22 cellular contexts compared by ENCODE assay signal in genomic region chrX:153741446-153741845, GRCh38. TPM values are rescaled to one million over a fixed set of nuclear protein-coding genes. Genes with fewer than 3 reads are reported as not detected.
A peak's percentile ranks its signal among the peaks of the same experiment; 100 is the strongest.
DNase-seq lines count a peak whose midpoint lies in the region; ATAC-seq and TF ChIP-seq lines count a peak whose summit lies in the region.
"Had no signal": no experiment of that assay in that cellular context is flagged by ENCODE, and none has a peak within 500 bp of the region (broad histone marks: within the 10 kb centered on the region; RNA-seq: fewer than 3 reads in every experiment).

No MANE protein-coding gene starts in this region.

- H3K9ac ChIP-seq in BLaER1 (no peak overlapping the region), MM.1S (ENCODE audit: low read length) (no peak overlapping the region)

- peak overlapping the region; percentile 77 for H3K4me3 Mint-ChIP-seq in T-helper 2 cell treated with Interferon-gamma antibody and Interleukin-4, amounts not matched to agents 5 μg/mL and 100 μg/mL, for 36 hours
- peak overlapping the region in 8 of 10 donors; percentile 49 to 86 (median 74) for H3K4me3 Mint-ChIP-seq in naive thymus-derived CD4-positive, alpha-beta T cell

- peaks cover 2% of the 10 kb centered on the region for H3K36me3 Mint-ChIP-seq in T-helper 2 cell treated with Interferon-gamma antibody and Interleukin-4, amounts not matched to agents 5 μg/mL and 100 μg/mL, for 36 hours (ENCODE audit: low read depth)
- H3K36me3 Mint-ChIP-seq in naive thymus-derived CD4-positive, alpha-beta T cell: peaks cover 0 to 6% (median 0%) of the 10 kb centered on the region in 5 donors
- H3K36me3 Mint-ChIP-seq: CD4-positive, CD25-positive, alpha-beta regulatory T cell had no signal

- TF ChIP-seq CTCF in MM.1S (IDR thresholded peaks at IDR 0.05; ENCODE audit: low read length): no peak

- POLR2A ChIA-PET in naive thymus-derived CD4-positive, alpha-beta T cell (lab: Charles Lee): no interaction called here

- peaks cover 12% of the 10 kb centered on the region for H3K4me1 Mint-ChIP-seq in T-helper 2 cell treated with Interferon-gamma antibody and Interleukin-4, amounts not matched to agents 5 μg/mL and 100 μg/mL, for 36 hours (ENCODE audit: low read depth)
- H3K4me1 Mint-ChIP-seq in naive thymus-derived CD4-positive, alpha-beta T cell: peaks cover 0 to 35% (median 17%) of the 10 kb centered on the region in 7 donors

- H3K36me3 ChIP-seq in BLaER1 (peaks cover 22% of the 10 kb centered on the region), KOPT-K1 (ENCODE audit: insufficient read depth, low read length) (no peaks in the 10 kb centered on the region; the same call in 1 of the 2 replicates), MM.1S (replicated peaks; ENCODE audit: insufficient read depth, low read length) (no peaks in the 10 kb centered on the region)
- H3K36me3 ChIP-seq in naive thymus-derived CD4-positive, alpha-beta T cell (ENCODE audit: control insufficient read depth in 2 of 3, insufficient read depth in 3 of 3, low read length in 3 of 3): peaks cover 0 to 8% (median 0%) of the 10 kb centered on the region in 3 experiments
- H3K36me3 ChIP-seq: BE2C, MG63 had no signal

- no peaks in the 10 kb centered on the region; the same call in 1 of the 2 replicates for H3K9me3 ChIP-seq in BLaER1
- no peaks in the 10 kb centered on the region for H3K9me3 ChIP-seq in KOPT-K1 (ENCODE audit: insufficient read depth, low read length, poor library complexity, severe bottlenecking)
- no peaks in the 10 kb centered on the region for H3K9me3 ChIP-seq in naive thymus-derived CD4-positive, alpha-beta T cell (ENCODE audit: control insufficient read depth in 2 of 3, low read length in 3 of 3)
- no peaks in the 10 kb centered on the region for H3K9me3 ChIP-seq in MM.1S (replicated peaks; ENCODE audit: insufficient read depth, low read length)
- H3K9me3 ChIP-seq: BE2C, MG63 had no signal

- peaks cover 26% of the 10 kb centered on the region for H4K20me1 ChIP-seq in BLaER1
- no peaks in the 10 kb centered on the region for H4K20me1 ChIP-seq in MM.1S (ENCODE audit: insufficient read depth, low read length)

- intact Hi-C loops in naive thymus-derived CD4-positive, alpha-beta T cell (cut with micrococcal nuclease): no loop called here

- no peak for ATAC-seq in naive thymus-derived CD4-positive, alpha-beta T cell
- ATAC-seq in left lobe of liver: no peak
- ATAC-seq: HepG2, PC-3 had no signal

- H3K27me3 ChIP-seq in BLaER1 (peaks cover 22% of the 10 kb centered on the region), MM.1S (replicated peaks; ENCODE audit: insufficient read depth, low read length) (no peaks in the 10 kb centered on the region)
- H3K27me3 ChIP-seq in naive thymus-derived CD4-positive, alpha-beta T cell (ENCODE audit: control insufficient read depth in 2 of 2, insufficient read depth in 2 of 2, low read length in 2 of 2): no peaks in the 10 kb centered on the region
- H3K27me3 ChIP-seq: BE2C, MG63 had no signal

- no peaks in the 10 kb centered on the region for H3K9me2 ChIP-seq in MM.1S (replicated peaks; ENCODE audit: insufficient read depth, low read length)

- H3F3A ChIP-seq in MM.1S (ENCODE audit: insufficient read depth, low read length): no peaks in the 10 kb centered on the region

- DNase-seq in T-helper 2 cell treated with Interferon-gamma antibody and Interleukin-4, amounts not matched to agents 5 μg/mL and 100 μg/mL, for 36 hours (ENCODE audit: low spot score): no peak
- DNase-seq in T-helper 2 cell (no peak), MM.1S (no peak), D341Med (ENCODE audit: low spot score) (no peak), left lobe of liver (ENCODE audit: low spot score) (no peak)
- DNase-seq in naive thymus-derived CD4-positive, alpha-beta T cell: no peak
- DNase-seq: 8988T; ACHN; BE2C; CD4-positive, CD25-positive, alpha-beta regulatory T cell; COR-L47; MG63; NCI-H2029; NCI-H446 treated with DMSO at 0.1 percent for 48 hours; NCI-H526; NCI-H82; NK-92 treated with Interleukin-12 subunit alpha and Interleukin-12 subunit beta, amount 100 ng/mL, for 24 hours; PC-3 had no signal

- H3K79me2 ChIP-seq in MM.1S (ENCODE audit: low read length): no peaks in the 10 kb centered on the region

- H3K27me3 Mint-ChIP-seq in T-helper 2 cell treated with Interferon-gamma antibody and Interleukin-4, amounts not matched to agents 5 μg/mL and 100 μg/mL, for 36 hours (ENCODE audit: low read depth): no peaks in the 10 kb centered on the region
- peaks cover 0 to 5% (median 0%) of the 10 kb centered on the region in 5 donors for H3K27me3 Mint-ChIP-seq in naive thymus-derived CD4-positive, alpha-beta T cell
- H3K27me3 Mint-ChIP-seq: CD4-positive, CD25-positive, alpha-beta regulatory T cell had no signal

- CTCF ChIA-PET in naive thymus-derived CD4-positive, alpha-beta T cell (lab: Charles Lee): no interaction called here

- H3K4me3 ChIP-seq in BLaER1: no peak overlapping the region
- no peak overlapping the region for H3K4me3 ChIP-seq in naive thymus-derived CD4-positive, alpha-beta T cell (ENCODE audit: low read length)
- no peak overlapping the region for H3K4me3 ChIP-seq in MM.1S (ENCODE audit: low read length)
- H3K4me3 ChIP-seq: MG63 had no signal

- H2AFZ ChIP-seq in MM.1S (ENCODE audit: low read length): no peak overlapping the region

- H3K4me1 ChIP-seq in BLaER1: peaks cover 84% of the 10 kb centered on the region
- H3K4me1 ChIP-seq in naive thymus-derived CD4-positive, alpha-beta T cell (ENCODE audit: control insufficient read depth in 2 of 2, insufficient read depth in 2 of 2, low read length in 2 of 2): peaks cover 5 to 17% of the 10 kb centered on the region in 2 donors
- no peaks in the 10 kb centered on the region for H3K4me1 ChIP-seq in MM.1S (ENCODE audit: low read length)

- H3K4me2 ChIP-seq in BLaER1: peak overlapping the region; percentile 73
- H3K4me2 ChIP-seq in MM.1S (ENCODE audit: low read depth, low read length): no peak overlapping the region

- no peak overlapping the region for H3K27ac ChIP-seq in BLaER1
- H3K27ac ChIP-seq in KOPT-K1 (ENCODE audit: low read depth, low read length, poor library complexity, severe bottlenecking): peak overlapping the region; percentile 87
- H3K27ac ChIP-seq in naive thymus-derived CD4-positive, alpha-beta T cell (ENCODE audit: low read depth, low read length): no peak overlapping the region
- no peak overlapping the region for H3K27ac ChIP-seq in MM.1S (ENCODE audit: low read length)

- H3K27ac Mint-ChIP-seq in T-helper 2 cell treated with Interferon-gamma antibody and Interleukin-4, amounts not matched to agents 5 μg/mL and 100 μg/mL, for 36 hours: peak overlapping the region; percentile 55
- peak overlapping the region in 8 of 9 donors; percentile 30 to 91 (median 60) for H3K27ac Mint-ChIP-seq in naive thymus-derived CD4-positive, alpha-beta T cell
- H3K27ac Mint-ChIP-seq: CD4-positive, CD25-positive, alpha-beta regulatory T cell had no signal

- H3K9me3 Mint-ChIP-seq in T-helper 2 cell treated with Interferon-gamma antibody and Interleukin-4, amounts not matched to agents 5 μg/mL and 100 μg/mL, for 36 hours: no peaks in the 10 kb centered on the region
- no peaks in the 10 kb centered on the region for H3K9me3 Mint-ChIP-seq in naive thymus-derived CD4-positive, alpha-beta T cell
- H3K9me3 Mint-ChIP-seq: CD4-positive, CD25-positive, alpha-beta regulatory T cell had no signal

RNA-seq across cellular contexts. Expression of gene ABCD1, which starts 16.8 kb away (rescaled TPM):
- total RNA-seq in naive thymus-derived CD4-positive, alpha-beta T cell: 10 to 100 TPM in 3 of 5 experiments, 1 to 10 TPM in 2; 6.6 to 17.6 (median 10.2) TPM
- 1 to 10 TPM; 2.1 to 3.7 TPM for polyA plus RNA-seq in naive thymus-derived CD4-positive, alpha-beta T cell
- 13.4 TPM for total RNA-seq in left lobe of liver

RNA-seq across cellular contexts. Expression of gene BCAP31, which starts 17.3 kb away (rescaled TPM):
- 100 to 1,000 TPM in 4 of 5 experiments, 10 to 100 TPM in 1; 80.2 to 153 (median 117) TPM for total RNA-seq in naive thymus-derived CD4-positive, alpha-beta T cell
- polyA plus RNA-seq in naive thymus-derived CD4-positive, alpha-beta T cell: 100 to 1,000 TPM; 297 to 329 TPM
- 108 TPM for total RNA-seq in left lobe of liver

RNA-seq across cellular contexts. Expression of gene PLXNB3, which starts 22.6 kb away (rescaled TPM):
- total RNA-seq in naive thymus-derived CD4-positive, alpha-beta T cell: 1 to 10 TPM in 1 of 5 experiments, under 1 TPM in 2, not detected in 2; 0.45 to 1.6 (median 0.68) TPM
- not detected for polyA plus RNA-seq in naive thymus-derived CD4-positive, alpha-beta T cell
- 1.4 TPM for total RNA-seq in left lobe of liver
- polyA plus RNA-seq: CD4-positive, CD25-positive, alpha-beta regulatory T cell had no signal

RNA-seq across cellular contexts. Expression of gene SRPK3, which starts 39.4 kb away (rescaled TPM):
- not detected for total RNA-seq in naive thymus-derived CD4-positive, alpha-beta T cell
- polyA plus RNA-seq in naive thymus-derived CD4-positive, alpha-beta T cell: not detected
- total RNA-seq in left lobe of liver: not detected
- total RNA-seq: CD4-positive, CD25-positive, alpha-beta regulatory T cell; HT1080 had no signal
- polyA plus RNA-seq: CD4-positive, CD25-positive, alpha-beta regulatory T cell had no signal

RNA-seq across cellular contexts. Expression of gene IDH3G, which starts 52.7 kb away (rescaled TPM):
- total RNA-seq in naive thymus-derived CD4-positive, alpha-beta T cell: 10 to 100 TPM; 44.1 to 73.1 (median 57.0) TPM
- polyA plus RNA-seq in naive thymus-derived CD4-positive, alpha-beta T cell: 100 to 1,000 TPM in 1 of 2 donors, 10 to 100 TPM in 1; 89.2 to 125 TPM
- total RNA-seq in left lobe of liver: 25.4 TPM
